Comparison of ENCODE assay signal across 8 cellular contexts in the genomic region with DNA sequence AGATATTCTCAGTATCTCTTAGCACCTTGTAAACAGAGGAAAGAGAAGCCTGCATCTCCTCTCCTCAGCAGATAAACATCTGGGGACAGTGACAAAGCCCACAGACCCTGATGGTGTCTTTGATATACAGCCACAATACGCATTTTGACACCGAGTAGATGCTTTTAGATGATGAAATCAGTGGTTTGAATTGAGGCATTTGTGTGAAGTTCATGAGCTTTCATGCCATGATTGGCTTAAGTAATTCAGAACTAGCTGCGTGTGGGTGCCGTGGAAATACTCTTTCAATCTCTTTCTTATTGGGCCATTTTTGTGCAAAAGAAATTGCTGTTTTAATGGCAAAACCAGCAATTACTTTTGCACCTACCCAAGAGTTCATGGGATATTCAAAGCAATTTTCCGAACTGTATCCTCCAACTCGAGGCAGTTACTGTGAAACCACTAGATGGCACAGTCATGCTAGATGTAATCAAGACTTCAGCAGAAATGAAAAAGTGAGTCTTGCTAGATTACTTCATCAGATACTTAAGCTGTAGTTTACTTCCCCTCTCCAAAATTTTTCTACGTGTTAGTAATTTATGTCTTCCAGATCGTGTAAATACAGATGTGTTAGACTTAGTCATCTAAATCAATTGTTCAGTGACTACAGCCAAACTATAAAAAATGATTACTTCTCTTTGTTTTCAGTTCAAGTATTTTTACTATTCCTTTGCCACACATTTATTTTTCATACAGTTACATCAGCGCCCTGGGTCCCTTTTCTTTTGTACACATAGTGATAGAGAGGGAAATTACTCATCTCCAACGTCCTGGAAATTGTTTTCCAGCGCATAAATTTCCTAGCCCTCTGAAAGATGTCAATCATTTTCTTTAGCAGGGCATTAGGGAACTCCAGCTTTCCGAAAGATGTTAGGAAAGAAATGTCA. TPM values are rescaled to one million over a fixed set of nuclear protein-coding genes. Genes with fewer than 3 reads are reported as not detected.
DNase-seq lines count a peak whose midpoint lies in the region; ATAC-seq and TF ChIP-seq lines count a peak whose summit lies in the region.

No MANE protein-coding gene starts in this region.

- peak; percentile 65 for ATAC-seq in CD8-positive, alpha-beta T cell
- peak; percentile 86 for ATAC-seq in GM18858 (IDR thresholded peaks at IDR 0.05; ENCODE audit: unreplicated experiment)
- ATAC-seq in HG03378 (IDR thresholded peaks at IDR 0.05; ENCODE audit: unreplicated experiment) = peak; percentile 81
- ATAC-seq in psoas muscle = peak; percentile 69 to 92 (median 80)

- no peaks in the 10 kb centered on the region for H3K9me3 ChIP-seq in CD8-positive, alpha-beta T cell (ENCODE audit: low read length)
- no peaks in the 10 kb centered on the region for H3K9me3 ChIP-seq in cardiac muscle cell (ENCODE audit: low read depth)
- peaks cover 5% of the 10 kb centered on the region for H3K9me3 ChIP-seq in psoas muscle

- peak overlapping the region; percentile 34 for H3K4me3 ChIP-seq in CD8-positive, alpha-beta T cell (ENCODE audit: low read depth, low read length)
- H3K4me3 ChIP-seq in cardiac muscle cell = no peak overlapping the region
- H3K4me3 ChIP-seq in psoas muscle = peak overlapping the region; percentile 51

- CTCF ChIA-PET in CD8-positive, alpha-beta T cell (lab: Charles Lee) = interaction anchor here (0.6 to 7.3 kb wide), 32 partner anchors 8 to 917 kb away, joined by 3 to 164 read pairs (median 4); no protein-coding TSS in a partner anchor

- no peak overlapping the region for H3K27ac ChIP-seq in CD8-positive, alpha-beta T cell (ENCODE audit: low read depth, low read length)
- H3K27ac ChIP-seq in cardiac muscle cell (no peak overlapping the region), psoas muscle (peak overlapping the region; percentile 56)

- H3K4me3 Mint-ChIP-seq in CD8-positive, alpha-beta T cell = peak overlapping the region; percentile 79
- peak overlapping the region; percentile 89 for H3K4me3 Mint-ChIP-seq in activated naive CD8-positive, alpha-beta T cell

- no peaks in the 10 kb centered on the region for H3K9me3 Mint-ChIP-seq in CD8-positive, alpha-beta T cell
- H3K9me3 Mint-ChIP-seq in activated naive CD8-positive, alpha-beta T cell (ENCODE audit: low read depth) = peaks cover 6% of the 10 kb centered on the region

- intact Hi-C loops in CD8-positive, alpha-beta T cell (cut with DNase I, micrococcal nuclease) = loop anchor here (1.0 to 10.0 kb wide), 6 partner anchors 179 to 907 kb away; a partner anchor contains a TSS
- intact Hi-C loops in psoas muscle (cut with DNase I) = loop anchor here (2.0 to 5.0 kb wide), 3 partner anchors 184 to 397 kb away; no protein-coding TSS in a partner anchor

- H3K27me3 ChIP-seq in CD8-positive, alpha-beta T cell (ENCODE audit: insufficient read depth, low read length) = no peaks in the 10 kb centered on the region
- H3K27me3 ChIP-seq in cardiac muscle cell (peaks cover 31% of the 10 kb centered on the region), psoas muscle (ENCODE audit: insufficient read depth in 3 of 3, low read length in 2 of 3) (peaks cover 0 to 3% (median 0%) of the 10 kb centered on the region in 3 donors)

- H3K4me1 ChIP-seq in CD8-positive, alpha-beta T cell (ENCODE audit: insufficient read depth, low read length) = peaks cover 5% of the 10 kb centered on the region
- no peaks in the 10 kb centered on the region for H3K4me1 ChIP-seq in cardiac muscle cell (ENCODE audit: low read depth)
- H3K4me1 ChIP-seq in psoas muscle = no peaks in the 10 kb centered on the region

- no peaks in the 10 kb centered on the region for H3K36me3 Mint-ChIP-seq in CD8-positive, alpha-beta T cell
- H3K36me3 Mint-ChIP-seq in activated naive CD8-positive, alpha-beta T cell = no peaks in the 10 kb centered on the region

- no peaks in the 10 kb centered on the region for H3K36me3 ChIP-seq in CD8-positive, alpha-beta T cell (ENCODE audit: insufficient read depth, low read length)
- H3K36me3 ChIP-seq in cardiac muscle cell (no peaks in the 10 kb centered on the region), psoas muscle (ENCODE audit: insufficient read depth in 1 of 2, low read depth in 1 of 2) (no peaks in the 10 kb centered on the region)

- peak; percentile 71 for TF ChIP-seq CTCF in CD8-positive, alpha-beta T cell (IDR thresholded peaks at IDR 0.05)
- TF ChIP-seq CTCF in cardiac muscle cell (IDR thresholded peaks at IDR 0.05; ENCODE audit: low read depth, low read length) = peak; percentile 80
- peak; percentile 76 for TF ChIP-seq CTCF in psoas muscle (IDR thresholded peaks at IDR 0.05)

- peaks cover 9% of the 10 kb centered on the region for H3K4me1 Mint-ChIP-seq in CD8-positive, alpha-beta T cell (ENCODE audit: low read depth)
- H3K4me1 Mint-ChIP-seq in activated naive CD8-positive, alpha-beta T cell (ENCODE audit: low read depth) = peaks cover 21% of the 10 kb centered on the region

- H3K27me3 Mint-ChIP-seq in CD8-positive, alpha-beta T cell (ENCODE audit: low read depth) = peaks cover 29% of the 10 kb centered on the region
- peaks cover 17% of the 10 kb centered on the region for H3K27me3 Mint-ChIP-seq in activated naive CD8-positive, alpha-beta T cell

- POLR2A ChIA-PET in CD8-positive, alpha-beta T cell (lab: Charles Lee) = interaction anchor here (1.0 kb wide), 1 partner anchor 11 kb away, joined by 4 read pairs; no protein-coding TSS in a partner anchor

- H3K27ac Mint-ChIP-seq in CD8-positive, alpha-beta T cell = peak overlapping the region; percentile 16
- H3K27ac Mint-ChIP-seq in activated naive CD8-positive, alpha-beta T cell = no peak overlapping the region

- WGBS in psoas muscle, 3 donors = 12 to 18% (median 16%) methylated on average over 12 of the region's 12 CpGs

- peak in 2 of 7 experiments; percentile 15 to 31 for DNase-seq in CD8-positive, alpha-beta T cell
- DNase-seq in NCI-H526 treated with DMSO at 0.1 percent for 48 hours (lab: John Stamatoyannopoulos, UW) (peak; percentile 49), cardiac muscle cell (ENCODE audit: low read depth in 1 of 2, low spot score in 1 of 2) (peak; percentile 80 to 87), psoas muscle (no peak), activated gamma-delta T cell treated with Interleukin-2 at 50 U/mL for 16 hours (no peak)

RNA-seq across cellular contexts. Expression of a gene that starts 49.4 kb away (rescaled TPM):
- not detected for total RNA-seq in CD8-positive, alpha-beta T cell
- total RNA-seq in cardiac muscle cell (not detected in 2 replicates), psoas muscle (under 1 TPM in 1 of 4 donors, not detected in 3; 0.28 TPM)
- polyA plus RNA-seq in cardiac muscle cell (not detected in 2 replicates), psoas muscle (under 1 TPM in 2 of 3 donors, not detected in 1; 0.04 to 0.05 TPM)

Comparison
In these comparisons a context has a peak if more than half of its experiments do, and no peak if none do; other contexts are left out.
1. DNase-seq: peak in NCI-H526 treated with DMSO at 0.1 percent for 48 hours (single experiment) and cardiac muscle cell (2 of 2); none in psoas muscle (0 of 2) and activated gamma-delta T cell treated with Interleukin-2 at 50 U/mL for 16 hours (single experiment).
2. Peak in every context shown above with its lines, with median percentiles within 50 percentile points of each other: ATAC-seq and CTCF ChIP-seq.